In genomic region chr12:56632701-56633464, GRCh38 we compare ENCODE assay signal across 8 cellular contexts. TPM values are rescaled to one million over a fixed set of nuclear protein-coding genes. Genes with fewer than 3 reads are reported as not detected.
DNase-seq lines count a peak whose midpoint lies in the region; ATAC-seq and TF ChIP-seq lines count a peak whose summit lies in the region.

No MANE protein-coding gene starts in this region.

- H3K9me3 Mint-ChIP-seq in brain, result peaks cover 0 to 2% (median 0%) of the 10 kb centered on the region in 5 experiments

- ATAC-seq in heart left ventricle (no peak), left cardiac atrium (no peak), GM21381 (IDR thresholded peaks at IDR 0.05; ENCODE audit: unreplicated experiment) (no peak)

- WGBS in heart left ventricle, 4 donors, result 21 to 45% (median 30%) methylated on average over 3 of the region's 3 CpGs
- WGBS in mesodermal cell (ENCODE audit: insufficient coverage in 2 of 2), 2 experiments, result 75% methylated on average over 2 of the region's 3 CpGs; no CpG with 5 or more reads in 1 of the 2 experiments

- H3K4me1 ChIP-seq in heart left ventricle (peaks cover 18 to 78% (median 58%) of the 10 kb centered on the region in 12 donors), mesodermal cell (ENCODE audit: control insufficient read depth, insufficient read depth, low read length, poor library complexity, severe bottlenecking) (peaks cover 44% of the 10 kb centered on the region), uterus (peaks cover 11 to 30% of the 10 kb centered on the region in 2 donors)

- H3K27me3 Mint-ChIP-seq in brain, result peaks cover 14% of the 10 kb centered on the region

- no peaks in the 10 kb centered on the region for H3K9me3 ChIP-seq in heart left ventricle
- H3K9me3 ChIP-seq in mesodermal cell (ENCODE audit: control insufficient read depth, low read length), result no peaks in the 10 kb centered on the region
- H3K9me3 ChIP-seq in uterus, result no peaks in the 10 kb centered on the region

- H3K4me1 Mint-ChIP-seq in brain, result peaks cover 84% of the 10 kb centered on the region

- DNase-seq in heart left ventricle (no peak), left cardiac atrium (no peak), uterus (no peak), dedifferentiated amniotic fluid mesenchymal stem cell (ENCODE audit: extremely low spot score) (no peak), kidney glomerular epithelial cell (lab: John Stamatoyannopoulos, UW) (no peak)

- peak overlapping the region in 9 of 12 donors; percentile 18 to 86 (median 46) for H3K4me3 ChIP-seq in heart left ventricle
- H3K4me3 ChIP-seq in mesodermal cell (ENCODE audit: extremely low read depth, insufficient read depth, low read length, poor library complexity, severe bottlenecking), result no peak overlapping the region
- peak overlapping the region in 1 of 2 donors; percentile 18 for H3K4me3 ChIP-seq in uterus

- TF ChIP-seq POLR2A in heart left ventricle (IDR thresholded peaks at IDR 0.05), result no peak
- no peak for TF ChIP-seq POLR2A in uterus (IDR thresholded peaks at IDR 0.05)

- peak overlapping the region; percentile 51 to 99 (median 97) for H3K27ac Mint-ChIP-seq in brain

- no peak for TF ChIP-seq CTCF in heart left ventricle (IDR thresholded peaks at IDR 0.05)
- TF ChIP-seq CTCF in brain (conservative IDR thresholded peaks at IDR 0.05), result no peak
- TF ChIP-seq CTCF in uterus (IDR thresholded peaks at IDR 0.05), result no peak

- H3K27ac ChIP-seq in heart left ventricle, result peak overlapping the region; percentile 12 to 98 (median 76)
- peak overlapping the region; percentile 45 for H3K27ac ChIP-seq in mesodermal cell (ENCODE audit: low read depth, low read length, severe bottlenecking)
- peak overlapping the region; percentile 90 to 100 for H3K27ac ChIP-seq in uterus

- H3K27me3 ChIP-seq in heart left ventricle (no peaks in the 10 kb centered on the region), uterus (no peaks in the 10 kb centered on the region)

- intact Hi-C loops in heart left ventricle (cut with DNase I), result loop anchor here in 6 of 10 donors (5.0 to 10.0 kb wide), 5 partner anchors 36 to 121 kb away; partner anchors contain the start of gene RBMS2 (in 1 of the 6)
- intact Hi-C loops in left cardiac atrium (cut with DNase I), result loop anchor here in 1 of 2 donors (5.0 kb wide), 1 partner anchor 111 kb away; the partner anchor contains the start of gene RBMS2
- intact Hi-C loops in uterus (cut with DNase I; ENCODE audit: low total_unique reads), result loop anchor here (10.0 kb wide), 1 partner anchor 92 kb away; the partner anchor contains the start of gene NACA

- H3K4me3 Mint-ChIP-seq in brain, result peak overlapping the region; percentile 86 to 99 (median 92)

- H3K36me3 Mint-ChIP-seq in brain, result peaks cover 11% of the 10 kb centered on the region

- H3K36me3 ChIP-seq in heart left ventricle, result peaks cover 0 to 9% (median 5%) of the 10 kb centered on the region in 9 donors
- peaks cover 10% of the 10 kb centered on the region for H3K36me3 ChIP-seq in mesodermal cell (ENCODE audit: control insufficient read depth, insufficient read depth, low read length)
- H3K36me3 ChIP-seq in uterus, result no peaks in the 10 kb centered on the region

RNA-seq across cellular contexts. Expression of gene BAZ2A, which starts 2.8 kb away (rescaled TPM):
- 10 to 100 TPM; 28.0 to 71.5 (median 44.5) TPM for total RNA-seq in heart left ventricle
- polyA plus RNA-seq in heart left ventricle, result 10 to 100 TPM; 25.2 to 34.1 TPM
- 10 to 100 TPM; 38.3 to 54.1 TPM for total RNA-seq in left cardiac atrium
- polyA plus RNA-seq in brain (ENCODE audit: insufficient read depth, low read depth, low replicate concordance), result 45.1 TPM
- polyA plus RNA-seq in mesodermal cell (2013, experiment 1 of 2), result 127 TPM
- polyA plus RNA-seq in mesodermal cell (2013, experiment 2 of 2), result 95.9 TPM
- total RNA-seq in uterus, result 100 to 1,000 TPM in 1 of 4 donors, 10 to 100 TPM in 3; 25.1 to 136 (median 28.9) TPM

RNA-seq across cellular contexts. Expression of gene ATP5F1B, which starts 12.9 kb away (rescaled TPM):
- total RNA-seq in heart left ventricle, result 1,000 to 10,000 TPM; 1,755 to 3,502 (median 2,732) TPM
- polyA plus RNA-seq in heart left ventricle, result 1,000 to 10,000 TPM; 1,436 to 2,223 TPM
- 1,000 to 10,000 TPM; 1,539 to 1,844 TPM for total RNA-seq in left cardiac atrium
- polyA plus RNA-seq in brain (ENCODE audit: insufficient read depth, low read depth, low replicate concordance), result 812 TPM
- 803 TPM for polyA plus RNA-seq in mesodermal cell (2013, experiment 1 of 2)
- polyA plus RNA-seq in mesodermal cell (2013, experiment 2 of 2), result 755 TPM
- total RNA-seq in uterus, result 100 to 1,000 TPM; 166 to 279 (median 244) TPM

RNA-seq across cellular contexts. Expression of gene PTGES3, which starts 55.2 kb away (rescaled TPM):
- total RNA-seq in heart left ventricle, result 100 to 1,000 TPM in 6 of 9 donors, 10 to 100 TPM in 3; 48.0 to 120 (median 103) TPM
- polyA plus RNA-seq in heart left ventricle, result 100 to 1,000 TPM in 1 of 2 donors, 10 to 100 TPM in 1; 54.6 to 125 TPM
- total RNA-seq in left cardiac atrium, result 100 to 1,000 TPM; 126 to 138 TPM
- polyA plus RNA-seq in brain (ENCODE audit: insufficient read depth, low read depth, low replicate concordance), result 239 TPM
- 279 TPM for polyA plus RNA-seq in mesodermal cell (2013, experiment 1 of 2)
- 307 TPM for polyA plus RNA-seq in mesodermal cell (2013, experiment 2 of 2)
- 100 to 1,000 TPM in 3 of 4 donors, 10 to 100 TPM in 1; 80.7 to 236 (median 141) TPM for total RNA-seq in uterus

Comparison
In these comparisons a context has a peak if more than half of its experiments do, and no peak if none do; other contexts are left out.
1. H3K27ac ChIP-seq: peak in every context shown above with its lines; median percentile 95 in uterus; 76 in heart left ventricle; 45 in mesodermal cell.
2. RNA of gene ATP5F1B, which starts 12.9 kb away (total RNA-seq): 1,755 to 3,502 TPM in heart left ventricle and 1,539 to 1,844 TPM in left cardiac atrium; 166 to 279 TPM in uterus; every median in the first group is over 4 times any median in the second.